In genomic region chr6:137185290-137185689, GRCh38 we compare ENCODE assay signal across 9 cellular contexts. TPM values are rescaled to one million over a fixed set of nuclear protein-coding genes. Genes with fewer than 3 reads are reported as not detected.
"Had no signal": no experiment of that assay in that cellular context is flagged by ENCODE, and none has a peak within 500 bp of the region (broad histone marks: within the 10 kb centered on the region; RNA-seq: fewer than 3 reads in every experiment).

No MANE protein-coding gene starts in this region.

- H3K4me1 ChIP-seq: HAP-1 had no signal

- H3K9ac ChIP-seq: GM23248 had no signal

- H3K27ac ChIP-seq: GM23248 had no signal

- DNase-seq: GM23248, GOT3, H7, IMR-90 had no signal

- H3K36me3 ChIP-seq: HAP-1 had no signal

- ATAC-seq: HCT116, K562 had no signal

- H3K4me3 ChIP-seq: GM23248, HAP-1, K562 had no signal

RNA-seq across cellular contexts. Expression of gene IL22RA2, which starts 11.8 kb away (rescaled TPM):
- total RNA-seq: GM23248, H4, H7, HT-29, IMR-90, K562 had no signal
